In genomic region chrX:140766024-140766611, GRCh38 we compare ENCODE assay signal across 8 cellular contexts. TPM values are rescaled to one million over a fixed set of nuclear protein-coding genes. Genes with fewer than 3 reads are reported as not detected.
DNase-seq lines count a peak whose midpoint lies in the region; ATAC-seq and TF ChIP-seq lines count a peak whose summit lies in the region.

No MANE protein-coding gene starts in this region.

- H3K4me1 ChIP-seq in neutrophil (ENCODE audit: control insufficient read depth in 1 of 2, insufficient read depth in 1 of 2, low read depth in 1 of 2, low read length in 1 of 2), result no peaks in the 10 kb centered on the region

- no peaks in the 10 kb centered on the region for H3K9me3 ChIP-seq in neutrophil

- no peaks in the 10 kb centered on the region for H3K4me1 Mint-ChIP-seq in activated CD8-positive, alpha-beta T cell treated with anti-CD3 and anti-CD28 coated beads, Interleukin-2, amount 10 ng/mL, durations not matched to agents 7 days and 5 days (ENCODE audit: low read depth)

- no peaks in the 10 kb centered on the region for H3K36me3 Mint-ChIP-seq in activated CD8-positive, alpha-beta T cell treated with anti-CD3 and anti-CD28 coated beads, Interleukin-2, amount 10 ng/mL, durations not matched to agents 7 days and 5 days (ENCODE audit: low read depth)

- POLR2A ChIA-PET in activated CD8-positive, alpha-beta T cell treated with anti-CD3 and anti-CD28 coated beads, Interleukin-2, amount 10 ng/mL, durations not matched to agents 7 days and 5 days (lab: Charles Lee), result no interaction called here

- H3K4me3 Mint-ChIP-seq in activated CD8-positive, alpha-beta T cell treated with anti-CD3 and anti-CD28 coated beads, Interleukin-2, amount 10 ng/mL, durations not matched to agents 7 days and 5 days, result no peak overlapping the region

- DNase-seq in AG09319 (ENCODE audit: extremely low read depth, low read depth) (peak; percentile 31), NCI-H1092 (lab: John Stamatoyannopoulos, UW) (peak; percentile 32), foreskin fibroblast (peak in 1 of 2 donors; percentile 70), NCI-H2029 treated with DMSO at 0.1 percent for 48 hours (lab: John Stamatoyannopoulos, UW) (no peak)
- DNase-seq in activated CD8-positive, alpha-beta T cell treated with anti-CD3 and anti-CD28 coated beads, Interleukin-2, amount 10 ng/mL, durations not matched to agents 7 days and 5 days, result peak; percentile 47

- H3K27me3 Mint-ChIP-seq in activated CD8-positive, alpha-beta T cell treated with anti-CD3 and anti-CD28 coated beads, Interleukin-2, amount 10 ng/mL, durations not matched to agents 7 days and 5 days (ENCODE audit: low read depth), result peaks cover 8% of the 10 kb centered on the region

- CTCF ChIA-PET in activated CD8-positive, alpha-beta T cell treated with anti-CD3 and anti-CD28 coated beads, Interleukin-2, amount 10 ng/mL, durations not matched to agents 7 days and 5 days (lab: Charles Lee), result interaction anchor here (1.1 to 1.8 kb wide), 6 partner anchors 9 to 55 kb away, joined by 3 to 8 read pairs (median 4); no protein-coding TSS in a partner anchor

- peak overlapping the region; percentile 65 to 76 for H3K4me3 ChIP-seq in foreskin fibroblast (ENCODE audit: low read depth in 1 of 2, low read length in 2 of 2)
- H3K4me3 ChIP-seq in neutrophil (ENCODE audit: low read depth in 1 of 2, low read length in 1 of 2), result no peak overlapping the region

- H3K27ac ChIP-seq in neutrophil, result no peak overlapping the region

- H3K27me3 ChIP-seq in neutrophil, result peaks cover 42% of the 10 kb centered on the region

- no peaks in the 10 kb centered on the region for H3K9me3 Mint-ChIP-seq in activated CD8-positive, alpha-beta T cell treated with anti-CD3 and anti-CD28 coated beads, Interleukin-2, amount 10 ng/mL, durations not matched to agents 7 days and 5 days (ENCODE audit: insufficient read depth)

- TF ChIP-seq CTCF in AG09319 (IDR thresholded peaks at IDR 0.05; ENCODE audit: low read depth, low read length), result peak; percentile 95
- peak; percentile 58 for TF ChIP-seq CTCF in GM12874 (IDR thresholded peaks at IDR 0.05; ENCODE audit: insufficient read depth, low read depth, low read length)
- TF ChIP-seq CTCF in foreskin fibroblast (IDR thresholded peaks at IDR 0.05; ENCODE audit: low read depth, low read length), result peak; percentile 63
- peak; percentile 26 for TF ChIP-seq CTCF in neutrophil (IDR thresholded peaks at IDR 0.05)

- ATAC-seq in activated CD8-positive, alpha-beta T cell treated with anti-CD3 and anti-CD28 coated beads, Interleukin-2, amount 10 ng/mL, durations not matched to agents 7 days and 5 days, result no peak
- ATAC-seq in HG03175 (IDR thresholded peaks at IDR 0.05; ENCODE audit: unreplicated experiment), result no peak

- H3K36me3 ChIP-seq in neutrophil, result no peaks in the 10 kb centered on the region

- H3K27ac Mint-ChIP-seq in activated CD8-positive, alpha-beta T cell treated with anti-CD3 and anti-CD28 coated beads, Interleukin-2, amount 10 ng/mL, durations not matched to agents 7 days and 5 days, result no peak overlapping the region

RNA-seq across cellular contexts. Expression of gene LINC00632, which starts 56.6 kb away (rescaled TPM):
- under 1 TPM; 0.31 to 0.79 TPM for total RNA-seq in activated CD8-positive, alpha-beta T cell treated with anti-CD3 and anti-CD28 coated beads, Interleukin-2, amount 10 ng/mL, durations not matched to agents 7 days and 5 days

Comparison
In these comparisons a context has a peak if more than half of its experiments do, and no peak if none do; other contexts are left out.
1. CTCF ChIP-seq: peak in every context shown above with its lines; median percentile 95 in AG09319; 63 in foreskin fibroblast; 58 in GM12874; 26 in neutrophil.
2. H3K4me3 ChIP-seq: peak in foreskin fibroblast (2 of 2); none in neutrophil (0 of 2).